Comparison of ENCODE assay signal across 28 cellular contexts in the genomic region with DNA sequence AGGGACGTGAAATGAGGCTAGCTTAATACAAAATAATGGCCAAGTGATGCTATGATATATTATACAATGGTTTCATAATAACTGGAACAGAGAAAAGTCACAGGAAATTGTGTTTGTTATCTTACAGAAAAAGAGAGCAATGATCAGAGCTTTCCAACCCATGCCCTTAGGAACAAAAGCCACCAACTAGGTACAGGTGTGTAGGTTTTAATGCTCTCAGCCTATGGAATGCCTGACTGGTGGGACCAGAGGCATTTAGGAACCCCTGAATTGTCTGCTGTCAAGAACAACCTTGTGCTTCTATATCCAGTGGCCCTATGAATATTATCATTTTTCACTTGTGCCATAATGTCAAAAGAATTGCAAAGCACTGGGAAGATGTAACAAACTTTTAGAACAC.
"Had no signal": no experiment of that assay in that cellular context is flagged by ENCODE, and none has a peak within 500 bp of the region (broad histone marks: within the 10 kb centered on the region; RNA-seq: fewer than 3 reads in every experiment).

No MANE protein-coding gene starts in this region.

- H3K36me3 Mint-ChIP-seq: activated naive CD4-positive, alpha-beta T cell treated with anti-CD3 and anti-CD28 coated beads, Interleukin-2, amount 10 ng/mL, durations not matched to agents 7 days and 5 days; brain had no signal

- H3K4me3 ChIP-seq: ascending aorta, breast epithelium, cardiac muscle cell, colonic mucosa, dorsolateral prefrontal cortex had no signal

- H3K4me3 Mint-ChIP-seq: activated B cell treated with CpG ODN at 0.5 μM for 24 hours; activated CD8-positive, alpha-beta T cell treated with anti-CD3 and anti-CD28 coated beads for 36 hours; activated naive CD4-positive, alpha-beta T cell treated with anti-CD3 and anti-CD28 coated beads, Interleukin-2, amount 10 ng/mL, durations not matched to agents 7 days and 5 days; activated naive CD8-positive, alpha-beta T cell; activated T-cell treated with anti-CD3 and anti-CD28 coated beads, Interleukin-2, amount 50 U/mL, for 4 hours; brain; endodermal cell had no signal

- H3K27ac Mint-ChIP-seq: activated B cell treated with CpG ODN at 0.5 μM for 24 hours; activated CD8-positive, alpha-beta T cell treated with anti-CD3 and anti-CD28 coated beads for 36 hours; activated naive CD4-positive, alpha-beta T cell treated with anti-CD3 and anti-CD28 coated beads, Interleukin-2, amount 10 ng/mL, durations not matched to agents 7 days and 5 days; activated naive CD8-positive, alpha-beta T cell; activated T-helper 2 cell treated with anti-CD3 and anti-CD28 coated beads, Interferon-gamma antibody, Interleukin-2, Interleukin-4, amounts not matched to agents 10 μg/mL and 5 μg/mL and 100 μg/mL, durations not matched to agents 14 hours and 24 hours and 36 hours; brain; endodermal cell had no signal

- DNase-seq: activated B cell treated with CpG ODN at 0.5 μM for 24 hours; activated CD4-positive, alpha-beta T cell treated with anti-CD3 and anti-CD28 coated beads for 48 hours; activated CD4-positive, alpha-beta T cell treated with anti-CD3 and anti-CD28 coated beads, Interleukin-2, amount 50 U/mL, for 1 hour; activated CD4-positive, alpha-beta T cell treated with anti-CD3 and anti-CD28 coated beads, Interleukin-2, amount 50 U/mL, for 48 hours; activated CD8-positive, alpha-beta memory T cell treated with anti-CD3 and anti-CD28 coated beads for 24 hours; activated CD8-positive, alpha-beta T cell treated with anti-CD3 and anti-CD28 coated beads for 36 hours; activated effector memory CD4-positive, alpha-beta T cell treated with anti-CD3 and anti-CD28 coated beads, Interleukin-2, amount 50 U/mL, for 16 hours; activated naive CD4-positive, alpha-beta T cell treated with anti-CD3 and anti-CD28 coated beads, Interleukin-2, amount 10 ng/mL, durations not matched to agents 7 days and 5 days; activated T-cell treated with anti-CD3 and anti-CD28 coated beads, Interleukin-2, amount 50 U/mL, for 4 hours; central memory CD4-positive, alpha-beta T cell; cerebellar nuclear complex; colonic mucosa; dorsolateral prefrontal cortex; effector memory CD4-positive, alpha-beta T cell; endodermal cell; foreskin fibroblast; head of caudate nucleus; hippocampal formation; T-helper 2 cell had no signal

- ATAC-seq: activated CD4-positive, CD25-positive, alpha-beta regulatory T cell treated with anti-CD3 and anti-CD28 coated beads, Interleukin-2, amount 50 U/mL, for 24 hours; activated CD8-positive, alpha-beta T cell treated with anti-CD3 and anti-CD28 coated beads for 36 hours; activated T-cell treated with anti-CD3 and anti-CD28 coated beads, Interleukin-2, amount 50 U/mL, for 4 hours; esophagus mucosa had no signal

- H3K4me1 Mint-ChIP-seq: activated B cell treated with CpG ODN at 0.5 μM for 24 hours; activated naive CD4-positive, alpha-beta T cell treated with anti-CD3 and anti-CD28 coated beads, Interleukin-2, amount 10 ng/mL, durations not matched to agents 7 days and 5 days had no signal

- H3K27ac ChIP-seq: ascending aorta, breast epithelium, cardiac muscle cell, colonic mucosa, dorsolateral prefrontal cortex, VCaP had no signal

- H3K27me3 Mint-ChIP-seq: activated B cell treated with CpG ODN at 0.5 μM for 24 hours; activated CD8-positive, alpha-beta T cell treated with anti-CD3 and anti-CD28 coated beads for 36 hours; activated naive CD4-positive, alpha-beta T cell treated with anti-CD3 and anti-CD28 coated beads, Interleukin-2, amount 10 ng/mL, durations not matched to agents 7 days and 5 days; activated naive CD8-positive, alpha-beta T cell; brain had no signal

- H3K4me1 ChIP-seq: ascending aorta, breast epithelium, colonic mucosa had no signal

- H3K9me3 Mint-ChIP-seq: activated B cell treated with CpG ODN at 0.5 μM for 24 hours; activated naive CD4-positive, alpha-beta T cell treated with anti-CD3 and anti-CD28 coated beads, Interleukin-2, amount 10 ng/mL, durations not matched to agents 7 days and 5 days; activated T-cell treated with anti-CD3 and anti-CD28 coated beads, Interleukin-2, amount 50 U/mL, for 4 hours; brain; endodermal cell had no signal

- H3K9me3 ChIP-seq: ascending aorta, breast epithelium, colonic mucosa had no signal

- H3K27me3 ChIP-seq: ascending aorta, breast epithelium, cardiac muscle cell, colonic mucosa, dorsolateral prefrontal cortex had no signal

- H3K36me3 ChIP-seq: ascending aorta, breast epithelium, cardiac muscle cell, colonic mucosa had no signal
